In genomic region chr3:102180291-102180931, GRCh38 we compare ENCODE assay signal across 8 cellular contexts.
DNase-seq lines count a peak whose midpoint lies in the region; ATAC-seq, FAIRE-seq and TF ChIP-seq lines count a peak whose summit lies in the region.

No MANE protein-coding gene starts in this region.

- H3K4me3 ChIP-seq in endothelial cell of umbilical vein (replicated peaks in 1 of 3; ENCODE audit: insufficient read depth in 1 of 3, low read depth in 1 of 3, low read length in 3 of 3), result peak overlapping the region in 1 of 3 experiments; percentile 7
- no peak overlapping the region for H3K4me3 ChIP-seq in rectal smooth muscle tissue (ENCODE audit: low read length)
- no peak overlapping the region for H3K4me3 ChIP-seq in testis

- no peak for TF ChIP-seq CTCF in endothelial cell of umbilical vein (IDR thresholded peaks at IDR 0.05; ENCODE audit: extremely low read depth in 1 of 2, insufficient read depth in 1 of 2, low read depth in 1 of 2, low read length in 2 of 2)
- no peak for TF ChIP-seq CTCF in nephron progenitor cell (IDR thresholded peaks at IDR 0.05)
- no peak for TF ChIP-seq CTCF in testis (IDR thresholded peaks at IDR 0.05)

- H4K20me1 ChIP-seq in endothelial cell of umbilical vein (replicated peaks; ENCODE audit: control insufficient read depth, extremely low read depth, insufficient read depth, low read length), result no peaks in the 10 kb centered on the region

- H3K9ac ChIP-seq in endothelial cell of umbilical vein (replicated peaks; ENCODE audit: extremely low read depth, insufficient read depth, low read length), result peak overlapping the region; percentile 86
- H3K9ac ChIP-seq in rectal smooth muscle tissue (ENCODE audit: low read length), result no peak overlapping the region

- dilution Hi-C loops in endothelial cell of umbilical vein (cut with MboI; ENCODE audit: extremely low pct_ligation_motif_present, low sequenced_read_pairs), result no loop called here

- POLR2A ChIA-PET in endothelial cell of umbilical vein (lab: Charles Lee), result interaction anchor here (2.1 to 2.6 kb wide), 3 partner anchors 21 to 331 kb away, joined by 6 to 22 read pairs (median 7); partner anchors contain the start of gene NFKBIZ

- peak; percentile 79 for DNase-seq in HS-27A (ENCODE audit: low read depth)
- DNase-seq in endothelial cell of umbilical vein (ENCODE audit: low read depth, low spot score), result peak; percentile 94
- no peak for DNase-seq in nephron progenitor cell
- DNase-seq in hypothalamus (lab: John Stamatoyannopoulos, UW), result no peak
- DNase-seq in testis, result no peak
- no peak for DNase-seq in MV-4-11 (lab: John Stamatoyannopoulos, UW)

- no peak overlapping the region for H3K4me3 Mint-ChIP-seq in nephron progenitor cell

- H3K79me2 ChIP-seq in endothelial cell of umbilical vein (ENCODE audit: control insufficient read depth, insufficient read depth, low read length), result no peaks in the 10 kb centered on the region

- peaks cover 65% of the 10 kb centered on the region for H3K4me1 ChIP-seq in endothelial cell of umbilical vein (ENCODE audit: control insufficient read depth, extremely low read depth, insufficient read depth, low read length)
- H3K4me1 ChIP-seq in rectal smooth muscle tissue (ENCODE audit: control insufficient read depth, insufficient read depth, low read length), result peaks cover 6% of the 10 kb centered on the region
- no peaks in the 10 kb centered on the region for H3K4me1 ChIP-seq in testis

- H3K36me3 ChIP-seq in endothelial cell of umbilical vein (ENCODE audit: control insufficient read depth in 2 of 2, extremely low read depth in 1 of 2, insufficient read depth in 2 of 2, low read length in 2 of 2) (no peaks in the 10 kb centered on the region), rectal smooth muscle tissue (ENCODE audit: control insufficient read depth, insufficient read depth, low read length) (no peaks in the 10 kb centered on the region), testis (ENCODE audit: low read depth, missing control alignments) (no peaks in the 10 kb centered on the region)

- intact Hi-C loops in endothelial cell of umbilical vein (cut with micrococcal nuclease) (loop anchor here (1.0 to 5.0 kb wide), 9 partner anchors 17 to 367 kb away; no protein-coding TSS in a partner anchor), testis (cut with DNase I; ENCODE audit: low total_unique reads) (no loop called here)

- no peaks in the 10 kb centered on the region for H3K9me1 ChIP-seq in endothelial cell of umbilical vein (replicated peaks; ENCODE audit: control insufficient read depth, extremely low read depth, insufficient read depth, low read length)

- peak; percentile 46 for FAIRE-seq in endothelial cell of umbilical vein (lab: Jason Lieb, UNC)

- TF ChIP-seq POLR2A in endothelial cell of umbilical vein (IDR thresholded peaks at IDR 0.05; ENCODE audit: low read depth, low read length) (no peak), testis (IDR thresholded peaks at IDR 0.05) (no peak)

- no peak overlapping the region for H2AFZ ChIP-seq in endothelial cell of umbilical vein (ENCODE audit: low read depth, low read length)

- TSS peak; percentile 71 for BruUV-seq in endothelial cell of umbilical vein (replicated peaks; lab: Mats Ljungman, UMichigan)

- H3K9me3 Mint-ChIP-seq in nephron progenitor cell, result no peaks in the 10 kb centered on the region

- peaks cover 4% of the 10 kb centered on the region for H3K4me1 Mint-ChIP-seq in nephron progenitor cell

- peak; percentile 27 for ATAC-seq in GM18868 (IDR thresholded peaks at IDR 0.05; ENCODE audit: unreplicated experiment)

- CTCF ChIA-PET in endothelial cell of umbilical vein (lab: Charles Lee), result interaction anchor here (0.7 to 4.2 kb wide), 13 partner anchors 14 to 378 kb away, joined by 3 to 57 read pairs (median 6); partner anchors contain the start of gene NFKBIZ

- peak overlapping the region; percentile 88 for H3K4me2 ChIP-seq in endothelial cell of umbilical vein (ENCODE audit: insufficient read depth, low read length)

- H3K36me3 Mint-ChIP-seq in nephron progenitor cell (ENCODE audit: low read depth), result no peaks in the 10 kb centered on the region

- 38 to 41% methylated on average over 7 of the region's 7 CpGs for WGBS in testis, 2 donors

- no peak overlapping the region for H3K27ac Mint-ChIP-seq in nephron progenitor cell

- H3K27me3 ChIP-seq in endothelial cell of umbilical vein (ENCODE audit: control insufficient read depth in 2 of 2, insufficient read depth in 2 of 2, low read length in 2 of 2) (peaks cover 0 to 4% of the 10 kb centered on the region in 2 experiments), rectal smooth muscle tissue (ENCODE audit: control insufficient read depth, insufficient read depth, low read length) (no peaks in the 10 kb centered on the region), testis (no peaks in the 10 kb centered on the region)

- H3K27ac ChIP-seq in endothelial cell of umbilical vein (ENCODE audit: insufficient read depth, low read depth, low read length) (peak overlapping the region; percentile 97), rectal smooth muscle tissue (ENCODE audit: low read depth, low read length) (peak overlapping the region; percentile 34), testis (peak overlapping the region in 1 of 2 donors; percentile 46)

- H3K27me3 Mint-ChIP-seq in nephron progenitor cell (ENCODE audit: low read depth, poor library complexity), result no peaks in the 10 kb centered on the region

- H3K9me3 ChIP-seq in endothelial cell of umbilical vein (replicated peaks; ENCODE audit: control insufficient read depth, insufficient read depth, low read length), result no peaks in the 10 kb centered on the region
- H3K9me3 ChIP-seq in testis, result no peaks in the 10 kb centered on the region

TF ChIP-seq in endothelial cell of umbilical vein, 7 proteins besides CTCF, POLR2A, EP300 and RAD21:
- TF ChIP-seq FOS (IDR thresholded peaks at IDR 0.05; ENCODE audit: borderline replicate concordance, insufficient read depth, low read length), result peak; percentile 52
- peak; percentile 96 for TF ChIP-seq GATA2 (IDR thresholded peaks at IDR 0.05; ENCODE audit: insufficient read depth, insufficient read length, low read depth, low read length)
- TF ChIP-seq POLR2AphosphoS5 (IDR thresholded peaks at IDR 0.05; ENCODE audit: insufficient read depth, low read depth, low read length), result no peak
- peak; percentile 88 for TF ChIP-seq JUN (IDR thresholded peaks at IDR 0.05; ENCODE audit: borderline replicate concordance, insufficient read depth, insufficient read length, low read depth)
- no peak for TF ChIP-seq EZH2 (IDR thresholded peaks at IDR 0.05; ENCODE audit: borderline replicate concordance, low read depth, low read length, severe bottlenecking)
- TF ChIP-seq MAX (IDR thresholded peaks at IDR 0.05; ENCODE audit: insufficient read depth, insufficient read length), result no peak
- TF ChIP-seq MYC (IDR thresholded peaks at IDR 0.05; ENCODE audit: low read depth, low read length), result no peak
TF ChIP-seq in endothelial cell of umbilical vein: peak in this region for 3.

Comparison
In these comparisons a context has a peak if more than half of its experiments do, and no peak if none do; other contexts are left out.
1. DNase-seq: peak in HS-27A (single experiment) and endothelial cell of umbilical vein (single experiment); none in nephron progenitor cell (single experiment), hypothalamus (0 of 51), testis (single experiment) and MV-4-11 (single experiment).